Comparison of ENCODE assay signal across 33 cellular contexts in genomic region chr20:60637801-60638200, GRCh38.
"Had no signal": no experiment of that assay in that cellular context is flagged by ENCODE, and none has a peak within 500 bp of the region (broad histone marks: within the 10 kb centered on the region; RNA-seq: fewer than 3 reads in every experiment).

No MANE protein-coding gene starts in this region.

- H3K27ac ChIP-seq: adrenal gland, ascending aorta, body of pancreas, brain microvascular endothelial cell, breast epithelium, cardiac muscle cell had no signal

- ATAC-seq: activated naive CD4-positive, alpha-beta T cell treated with anti-CD3 and anti-CD28 coated beads, Interleukin-2, amount 50 U/mL, for 72 hours; activated naive CD8-positive, alpha-beta T cell treated with anti-CD3 and anti-CD28 coated beads, Interleukin-2, amount 50 U/mL, for 24 hours; activated T-cell treated with anti-CD3 and anti-CD28 coated beads, Interleukin-2, amount 50 U/mL, for 4 hours; activated T-cell treated with anti-CD3 and anti-CD28 coated beads, Interleukin-2, amount 50 U/mL, for 72 hours; activated T-helper 17 cell treated with anti-CD3 and anti-CD28 coated beads, Interleukin-2, amount 50 U/mL, for 72 hours; body of pancreas had no signal

- H3K4me3 ChIP-seq: adrenal gland, ascending aorta, body of pancreas, breast epithelium, cardiac muscle cell had no signal

- H3K36me3 ChIP-seq: adrenal gland, ascending aorta, brain microvascular endothelial cell, breast epithelium, cardiac muscle cell had no signal

- H3K4me1 ChIP-seq: adrenal gland, ascending aorta, body of pancreas, breast epithelium had no signal

- DNase-seq: activated effector memory CD4-positive, alpha-beta T cell treated with anti-CD3 and anti-CD28 coated beads, Interleukin-2, amount 50 U/mL, for 16 hours; activated effector memory CD4-positive, alpha-beta T cell treated with Interleukin-2 at 50 U/mL for 16 hours; activated gamma-delta T cell; activated gamma-delta T cell treated with Interleukin-2 at 50 U/mL for 16 hours; activated naive CD4-positive, alpha-beta T cell; activated naive CD4-positive, alpha-beta T cell treated with anti-CD3 and anti-CD28 coated beads for 36 hours; activated naive CD4-positive, alpha-beta T cell treated with anti-CD3 and anti-CD28 coated beads, Interleukin-2, amount 10 ng/mL, durations not matched to agents 7 days and 5 days; activated naive CD4-positive, alpha-beta T cell treated with anti-CD3 and anti-CD28 coated beads, Interleukin-2, amount 50 U/mL, for 16 hours; activated naive CD4-positive, alpha-beta T cell treated with Interleukin-2 at 50 U/mL for 16 hours; activated naive CD8-positive, alpha-beta T cell treated with anti-CD3 and anti-CD28 coated beads for 36 hours; activated naive CD8-positive, alpha-beta T cell treated with anti-CD3 and anti-CD28 coated beads, Interleukin-2, amount 10 ng/mL, durations not matched to agents 7 days and 5 days; activated naive CD8-positive, alpha-beta T cell treated with anti-CD3 and anti-CD28 coated beads, Interleukin-2, amount 50 U/mL, for 24 hours; activated T-cell treated with anti-CD3 and anti-CD28 coated beads for 4 hours; activated T-cell treated with anti-CD3 and anti-CD28 coated beads, Interleukin-2, amount 50 U/mL, for 1 hour; activated T-cell treated with anti-CD3 and anti-CD28 coated beads, Interleukin-2, amount 50 U/mL, for 24 hours; activated T-cell treated with anti-CD3 and anti-CD28 coated beads, Interleukin-2, amount 50 U/mL, for 4 hours; activated T-cell treated with anti-CD3 and anti-CD28 coated beads, Interleukin-2, amount 50 U/mL, for 48 hours; activated T-cell treated with anti-CD3 and anti-CD28 coated beads, Interleukin-2, amount 50 U/mL, for 72 hours; adrenal gland; amniotic stem cell; amygdala; anterior cingulate cortex; aorta; body of pancreas; brain microvascular endothelial cell; caudate nucleus; central memory CD4-positive, alpha-beta T cell; cerebellar nuclear complex had no signal

- H3K9me3 ChIP-seq: adrenal gland, ascending aorta, body of pancreas, breast epithelium had no signal

- H3K27me3 ChIP-seq: adrenal gland, ascending aorta, body of pancreas, brain microvascular endothelial cell, breast epithelium, cardiac muscle cell had no signal
